ENCODE assay signal across 13 cellular contexts in the genomic region with DNA sequence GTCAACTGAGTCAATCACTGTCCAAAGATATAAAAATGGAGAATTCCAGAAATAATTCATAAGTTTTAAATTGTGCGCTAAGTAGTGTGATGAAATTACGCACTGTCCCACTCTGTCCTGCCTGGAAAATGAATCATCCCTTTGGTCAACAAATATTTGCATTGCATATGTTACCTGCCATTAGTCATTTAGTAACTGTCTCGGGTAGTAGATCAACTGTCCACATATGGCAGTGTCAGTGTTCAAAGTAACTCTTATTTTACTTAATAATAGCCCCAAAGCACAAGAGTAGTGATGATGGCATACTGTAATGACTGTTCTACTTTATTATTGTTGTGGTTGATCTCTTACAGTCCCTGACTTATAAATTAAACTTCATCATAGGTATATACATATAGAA. TPM values are rescaled to one million over a fixed set of nuclear protein-coding genes. Genes with fewer than 3 reads are reported as not detected.
DNase-seq lines count a peak whose midpoint lies in the region; ATAC-seq and TF ChIP-seq lines count a peak whose summit lies in the region.
"Had no signal": no experiment of that assay in that cellular context is flagged by ENCODE, and none has a peak within 500 bp of the region (broad histone marks: within the 10 kb centered on the region; RNA-seq: fewer than 3 reads in every experiment).

No MANE protein-coding gene starts in this region.

- peaks cover 82% of the 10 kb centered on the region for H3K79me2 ChIP-seq in hepatocyte

- peak overlapping the region; percentile 12 for H3K4me3 Mint-ChIP-seq in stimulated activated naive CD8-positive, alpha-beta T cell treated with anti-CD3 and anti-CD28 coated beads, Interleukin-15, Interleukin-2, amounts not matched to agents 100 ng/mL and 50 ng/mL, for 24 hours
- H3K4me3 Mint-ChIP-seq in activated naive CD8-positive, alpha-beta T cell: peak overlapping the region; percentile 96

- H3K4me2 ChIP-seq in hepatocyte: peak overlapping the region; percentile 75

- H3K9me3 ChIP-seq in hepatocyte (ENCODE audit: low read depth): no peaks in the 10 kb centered on the region
- no peaks in the 10 kb centered on the region for H3K9me3 ChIP-seq in HAP-1
- H3K9me3 ChIP-seq: ovary, upper lobe of left lung had no signal

- no peak for ATAC-seq in stimulated activated naive CD8-positive, alpha-beta T cell treated with anti-CD3 and anti-CD28 coated beads, Interleukin-15, Interleukin-2, amounts not matched to agents 100 U/mL and 50 U/mL, for 24 hours

- no peaks in the 10 kb centered on the region for H3K27me3 Mint-ChIP-seq in stimulated activated naive CD8-positive, alpha-beta T cell treated with anti-CD3 and anti-CD28 coated beads, Interleukin-15, Interleukin-2, amounts not matched to agents 100 ng/mL and 50 ng/mL, for 24 hours
- no peaks in the 10 kb centered on the region for H3K27me3 Mint-ChIP-seq in activated naive CD8-positive, alpha-beta T cell

- H3K4me1 ChIP-seq in hepatocyte (ENCODE audit: insufficient read depth) (peaks cover 30% of the 10 kb centered on the region), HAP-1 (peaks cover 11% of the 10 kb centered on the region)

- peak overlapping the region; percentile 99 for H3K27ac ChIP-seq in hepatocyte
- H3K27ac ChIP-seq: ovary had no signal

- H3K36me3 Mint-ChIP-seq in stimulated activated naive CD8-positive, alpha-beta T cell treated with anti-CD3 and anti-CD28 coated beads, Interleukin-15, Interleukin-2, amounts not matched to agents 100 ng/mL and 50 ng/mL, for 24 hours (ENCODE audit: low read depth): peaks cover 33% of the 10 kb centered on the region
- H3K36me3 Mint-ChIP-seq in activated naive CD8-positive, alpha-beta T cell: peaks cover 2% of the 10 kb centered on the region

- H3K9me3 Mint-ChIP-seq in stimulated activated naive CD8-positive, alpha-beta T cell treated with anti-CD3 and anti-CD28 coated beads, Interleukin-15, Interleukin-2, amounts not matched to agents 100 ng/mL and 50 ng/mL, for 24 hours: no peaks in the 10 kb centered on the region
- H3K9me3 Mint-ChIP-seq in activated naive CD8-positive, alpha-beta T cell (ENCODE audit: low read depth): no peaks in the 10 kb centered on the region

- H3K27me3 ChIP-seq in hepatocyte (no peaks in the 10 kb centered on the region), HAP-1 (ENCODE audit: low read depth) (no peaks in the 10 kb centered on the region)
- H3K27me3 ChIP-seq: ovary, upper lobe of left lung had no signal

- H4K20me1 ChIP-seq in hepatocyte (ENCODE audit: insufficient read depth, poor library complexity, severe bottlenecking): peaks cover 76% of the 10 kb centered on the region

- H3K36me3 ChIP-seq in hepatocyte (replicated peaks; ENCODE audit: insufficient read depth, low read depth): no peaks in the 10 kb centered on the region
- no peaks in the 10 kb centered on the region for H3K36me3 ChIP-seq in HAP-1 (replicated peaks)
- H3K36me3 ChIP-seq: ovary, upper lobe of left lung had no signal

- no peak overlapping the region for H2AFZ ChIP-seq in hepatocyte

- in situ Hi-C loops in HAP-1 (cut with MboI; ENCODE audit: low sequenced_read_pairs): no loop called here

- peak overlapping the region; percentile 43 for H3K27ac Mint-ChIP-seq in stimulated activated naive CD8-positive, alpha-beta T cell treated with anti-CD3 and anti-CD28 coated beads, Interleukin-15, Interleukin-2, amounts not matched to agents 100 ng/mL and 50 ng/mL, for 24 hours
- peak overlapping the region; percentile 13 for H3K27ac Mint-ChIP-seq in activated naive CD8-positive, alpha-beta T cell

- no peak for TF ChIP-seq CTCF in hepatocyte (IDR thresholded peaks at IDR 0.05; ENCODE audit: poor library complexity)
- no peak for TF ChIP-seq CTCF in GM10266 (IDR thresholded peaks at IDR 0.05; ENCODE audit: control insufficient read depth, insufficient read depth, low read depth, missing control alignments)

- H3K4me3 ChIP-seq in hepatocyte (peak overlapping the region; percentile 68), HAP-1 (no peak overlapping the region)
- H3K4me3 ChIP-seq: ovary had no signal

- peaks cover 75% of the 10 kb centered on the region for H3K4me1 Mint-ChIP-seq in stimulated activated naive CD8-positive, alpha-beta T cell treated with anti-CD3 and anti-CD28 coated beads, Interleukin-15, Interleukin-2, amounts not matched to agents 100 ng/mL and 50 ng/mL, for 24 hours (ENCODE audit: low read depth)
- peaks cover 67% of the 10 kb centered on the region for H3K4me1 Mint-ChIP-seq in activated naive CD8-positive, alpha-beta T cell (ENCODE audit: low read depth)

- WGBS in hepatocyte (ENCODE audit: low lambda C conversion rate, missing lambda C conversion rate): 79% methylated on average over 3 of the region's 3 CpGs

- no peaks in the 10 kb centered on the region for H3K9me2 ChIP-seq in hepatocyte (replicated peaks; ENCODE audit: insufficient read depth)

- DNase-seq in stimulated activated naive CD8-positive, alpha-beta T cell treated with anti-CD3 and anti-CD28 coated beads, Interleukin-15, Interleukin-2, amounts not matched to agents 100 U/mL and 50 U/mL, for 24 hours: no peak
- DNase-seq in hepatocyte (ENCODE audit: low spot score): peak; percentile 23
- DNase-seq in HAP-1 (ENCODE audit: low spot score in 2 of 2): no peak
- DNase-seq in GM10266 (ENCODE audit: extremely low spot score): no peak
- DNase-seq in SW 1271 (lab: John Stamatoyannopoulos, UW): no peak
- DNase-seq in stimulated activated CD4-positive, alpha-beta T cell treated with anti-CD3 and anti-CD28 coated beads, Interleukin-4, amount 100 ng/mL, for 24 hours: no peak
- DNase-seq: islet precursor cell, NCI-H187, ovary, RPMI8226, upper lobe of left lung had no signal

RNA-seq across cellular contexts. Expression of a gene that starts 3.4 kb away (rescaled TPM):
- 75.4 and 79.3 TPM in 2 replicates for total RNA-seq in hepatocyte
- 45.3 and 48.6 TPM in 2 replicates for polyA plus RNA-seq in hepatocyte
